20 cellular contexts compared by ENCODE assay signal in genomic region chr6:79280756-79281155, GRCh38.
"Had no signal": no experiment of that assay in that cellular context is flagged by ENCODE, and none has a peak within 500 bp of the region (broad histone marks: within the 10 kb centered on the region; RNA-seq: fewer than 3 reads in every experiment).

No MANE protein-coding gene starts in this region.

- DNase-seq: activated B cell treated with CpG ODN at 0.5 μM for 24 hours; activated CD4-positive, alpha-beta memory T cell treated with anti-CD3 and anti-CD28 coated beads for 36 hours; activated CD4-positive, alpha-beta T cell treated with anti-CD3 and anti-CD28 coated beads for 48 hours; activated effector memory CD4-positive, alpha-beta T cell treated with anti-CD3 and anti-CD28 coated beads, Interleukin-2, amount 50 U/mL, for 16 hours; activated naive CD4-positive, alpha-beta T cell treated with anti-CD3 and anti-CD28 coated beads, Interleukin-2, amount 10 ng/mL, durations not matched to agents 7 days and 5 days; amygdala; cerebellar nuclear complex; foreskin fibroblast; posterior cingulate gyrus; spleen; stimulated activated CD4-positive, alpha-beta T cell treated with anti-CD3 and anti-CD28 coated beads, Interleukin-4, amount 100 ng/mL, for 1 hour; stimulated activated naive CD4-positive, alpha-beta T cell; T-helper 17 cell; testis; trophoblast cell; uterus had no signal

- H3K4me1 ChIP-seq: spleen, testis, uterus had no signal

- H3K4me1 Mint-ChIP-seq: activated B cell treated with CpG ODN at 0.5 μM for 24 hours; activated naive CD4-positive, alpha-beta T cell treated with anti-CD3 and anti-CD28 coated beads, Interleukin-2, amount 10 ng/mL, durations not matched to agents 7 days and 5 days; memory B cell; T-helper 17 cell had no signal

- H3K36me3 Mint-ChIP-seq: activated CD4-positive, alpha-beta memory T cell treated with anti-CD3 and anti-CD28 coated beads for 36 hours; activated naive CD4-positive, alpha-beta T cell treated with anti-CD3 and anti-CD28 coated beads, Interleukin-2, amount 10 ng/mL, durations not matched to agents 7 days and 5 days had no signal

- H3K27me3 Mint-ChIP-seq: activated B cell treated with CpG ODN at 0.5 μM for 24 hours had no signal

- H3K4me3 Mint-ChIP-seq: activated B cell treated with CpG ODN at 0.5 μM for 24 hours; activated CD4-positive, alpha-beta memory T cell treated with anti-CD3 and anti-CD28 coated beads for 36 hours; activated naive CD4-positive, alpha-beta T cell treated with anti-CD3 and anti-CD28 coated beads, Interleukin-2, amount 10 ng/mL, durations not matched to agents 7 days and 5 days; memory B cell; natural killer cell treated with Interleukin-12 subunit alpha and Interleukin-12 subunit beta and Interleukin-15 and Interleukin-18, amount 100 ng/mL, for 72 hours; T-helper 17 cell had no signal

- H3K27ac ChIP-seq: coronary artery, epithelial cell of prostate, spleen, testis, uterus had no signal

- H3K36me3 ChIP-seq: spleen, uterus had no signal

- H3K4me3 ChIP-seq: coronary artery, spleen, testis, uterus had no signal

- H3K27ac Mint-ChIP-seq: activated B cell treated with CpG ODN at 0.5 μM for 24 hours; activated CD4-positive, alpha-beta memory T cell treated with anti-CD3 and anti-CD28 coated beads for 36 hours; activated naive CD4-positive, alpha-beta T cell treated with anti-CD3 and anti-CD28 coated beads, Interleukin-2, amount 10 ng/mL, durations not matched to agents 7 days and 5 days; memory B cell; natural killer cell treated with Interleukin-12 subunit alpha and Interleukin-12 subunit beta and Interleukin-15 and Interleukin-18, amount 100 ng/mL, for 72 hours; T-helper 17 cell had no signal

- H3K9me3 ChIP-seq: testis, uterus had no signal

- H3K27me3 ChIP-seq: spleen, testis, uterus had no signal
